In the genomic region with DNA sequence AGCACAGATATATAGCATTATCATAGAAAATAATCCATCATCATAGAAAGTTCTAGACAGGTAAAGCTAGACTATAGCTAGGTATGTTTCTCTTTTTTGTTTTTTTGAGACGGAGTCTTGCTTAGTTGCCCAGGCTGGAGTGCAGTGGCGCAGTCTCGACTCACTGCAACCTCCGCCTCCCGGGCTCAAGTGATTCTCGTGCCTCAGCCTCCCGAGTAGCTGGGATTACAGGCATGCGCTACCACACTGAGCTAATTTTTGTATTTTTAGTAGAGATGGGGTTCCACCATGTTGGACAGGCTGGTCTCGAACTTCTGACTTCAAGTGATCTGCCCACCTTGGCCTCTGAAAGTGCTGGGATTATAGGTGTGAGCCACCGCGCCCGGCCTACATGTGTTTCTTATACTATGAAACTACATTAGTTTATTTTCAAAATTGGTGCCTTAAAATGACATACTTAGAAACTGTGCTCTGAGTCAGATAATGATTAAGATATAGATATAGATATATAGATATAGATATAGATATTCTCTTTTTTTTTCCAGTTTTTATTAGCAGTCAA, we compare ENCODE assay signal across 8 cellular contexts. TPM values are rescaled to one million over a fixed set of nuclear protein-coding genes. Genes with fewer than 3 reads are reported as not detected.
DNase-seq lines count a peak whose midpoint lies in the region; ATAC-seq and TF ChIP-seq lines count a peak whose summit lies in the region.
"Not testable (repeated sequence)": the region's sequence is repeated elsewhere in the genome, so short reads cannot be mapped to it uniquely, and the experiment has no call there.

No MANE protein-coding gene starts in this region.

- TF ChIP-seq CTCF in AG04450 (IDR thresholded peaks at IDR 0.05; ENCODE audit: low read depth, low read length); RWPE1 (conservative IDR thresholded peaks at IDR 0.05; ENCODE audit: low read depth); left ventricle myocardium inferior (IDR thresholded peaks at IDR 0.05; ENCODE audit: borderline replicate concordance); natural killer cell (IDR thresholded peaks at IDR 0.05): not testable (repeated sequence)

- H3K27ac Mint-ChIP-seq in activated T-cell treated with anti-CD3 and anti-CD28 coated beads, Interleukin-2, amount 50 U/mL, for 72 hours: peak overlapping the region; percentile 35
- not testable (repeated sequence) for H3K27ac Mint-ChIP-seq in dendritic cell treated with granulocyte-macrophage colony-stimulating factor and Interleukin-4, amounts not matched to agents 40 ng/mL and 50 ng/mL, for 4 days
- peak overlapping the region in 1 of 2 donors; percentile 91 for H3K27ac Mint-ChIP-seq in natural killer cell

- not testable (repeated sequence) for H3K4me1 ChIP-seq in HAP-1
- peaks cover 36% of the 10 kb centered on the region for H3K4me1 ChIP-seq in left ventricle myocardium inferior

- peaks cover 27% of the 10 kb centered on the region for H3K4me1 Mint-ChIP-seq in activated T-cell treated with anti-CD3 and anti-CD28 coated beads, Interleukin-2, amount 50 U/mL, for 72 hours (ENCODE audit: low read depth)
- peaks cover 20% of the 10 kb centered on the region for H3K4me1 Mint-ChIP-seq in dendritic cell treated with granulocyte-macrophage colony-stimulating factor and Interleukin-4, amounts not matched to agents 40 ng/mL and 50 ng/mL, for 4 days (ENCODE audit: low read depth)
- H3K4me1 Mint-ChIP-seq in natural killer cell: peaks cover 33 to 37% of the 10 kb centered on the region in 2 donors

- H3K9me3 Mint-ChIP-seq in activated T-cell treated with anti-CD3 and anti-CD28 coated beads, Interleukin-2, amount 50 U/mL, for 72 hours; dendritic cell treated with granulocyte-macrophage colony-stimulating factor and Interleukin-4, amounts not matched to agents 40 ng/mL and 50 ng/mL, for 4 days; natural killer cell: not testable (repeated sequence)

- H3K27me3 Mint-ChIP-seq in activated T-cell treated with anti-CD3 and anti-CD28 coated beads, Interleukin-2, amount 50 U/mL, for 72 hours (ENCODE audit: low read depth); dendritic cell treated with granulocyte-macrophage colony-stimulating factor and Interleukin-4, amounts not matched to agents 40 ng/mL and 50 ng/mL, for 4 days; natural killer cell (ENCODE audit: low read depth in 2 of 2): not testable (repeated sequence)

- not testable (repeated sequence) for H3K27me3 ChIP-seq in AG04450 (ENCODE audit: control insufficient read depth, insufficient read depth, low read length); HAP-1 (ENCODE audit: low read depth); left ventricle myocardium inferior (ENCODE audit: low read depth)

- POLR2A ChIA-PET in AG04450 (lab: Yijun Ruan, JAX); RWPE1 (lab: Yijun Ruan, JAX; ENCODE audit: low non-redundant PET): not testable (repeated sequence)

- peaks cover 26% of the 10 kb centered on the region for H3K36me3 ChIP-seq in HAP-1 (replicated peaks)
- peaks cover 19% of the 10 kb centered on the region for H3K36me3 ChIP-seq in left ventricle myocardium inferior

- ATAC-seq in activated T-cell treated with anti-CD3 and anti-CD28 coated beads, Interleukin-2, amount 50 U/mL, for 72 hours (replicated peaks in 1 of 2); natural killer cell: not testable (repeated sequence)

- H3K9me3 ChIP-seq in AG04450 (ENCODE audit: control insufficient read depth, insufficient read depth, low read length); HAP-1; left ventricle myocardium inferior (replicated peaks): not testable (repeated sequence)

- not testable (repeated sequence) for H3K27ac ChIP-seq in AG04450 (ENCODE audit: low read depth, low read length); left ventricle myocardium inferior (replicated peaks)
- H3K27ac ChIP-seq in RWPE1: peak overlapping the region; percentile 43; the same call in 1 of the 2 replicates

- intact Hi-C loops in dendritic cell treated with granulocyte-macrophage colony-stimulating factor and Interleukin-4, amounts not matched to agents 40 ng/mL and 50 ng/mL, for 4 days (cut with micrococcal nuclease): loop anchor here (5.0 kb wide), 1 partner anchor 455 kb away; a partner anchor contains a TSS
- intact Hi-C loops in left ventricle myocardium inferior (cut with micrococcal nuclease); natural killer cell (cut with micrococcal nuclease): not testable (repeated sequence)

- in situ Hi-C loops in HAP-1 (cut with MboI; ENCODE audit: low sequenced_read_pairs): not testable (repeated sequence)

- peak overlapping the region; percentile 74 for H3K4me3 ChIP-seq in AG04450 (ENCODE audit: low read depth, low read length)
- peak overlapping the region; percentile 97 for H3K4me3 ChIP-seq in HAP-1
- H3K4me3 ChIP-seq in left ventricle myocardium inferior: peak overlapping the region; percentile 81

- DNase-seq in AG04450 (ENCODE audit: low read depth, low spot score); RWPE1 (ENCODE audit: low spot score); activated T-cell treated with anti-CD3 and anti-CD28 coated beads, Interleukin-2, amount 50 U/mL, for 72 hours; left ventricle myocardium inferior; natural killer cell: not testable (repeated sequence)
- peak in 1 of 2 experiments; percentile 32 for DNase-seq in HAP-1 (ENCODE audit: low spot score in 2 of 2)
- DNase-seq in stimulated activated CD8-positive, alpha-beta memory T cell treated with anti-CD3 and anti-CD28 coated beads, Interleukin-4, amount 100 ng/mL, for 48 hours: peak; percentile 29

- CTCF ChIA-PET in AG04450 (lab: Charles Lee) (interaction anchor here (0.7 kb wide), 1 partner anchor 24 kb away, joined by 3 read pairs; no protein-coding TSS in a partner anchor), RWPE1 (lab: Yijun Ruan, JAX) (interaction anchor here (0.5 to 1.0 kb wide), 3 partner anchors 15 to 1598 kb away, joined by 3 to 6 read pairs (median 3); no protein-coding TSS in a partner anchor)

- peaks cover 22 to 33% of the 10 kb centered on the region in 2 donors for H3K36me3 Mint-ChIP-seq in activated T-cell treated with anti-CD3 and anti-CD28 coated beads, Interleukin-2, amount 50 U/mL, for 72 hours (ENCODE audit: insufficient read depth in 2 of 2)
- peaks cover 36% of the 10 kb centered on the region for H3K36me3 Mint-ChIP-seq in dendritic cell treated with granulocyte-macrophage colony-stimulating factor and Interleukin-4, amounts not matched to agents 40 ng/mL and 50 ng/mL, for 4 days (ENCODE audit: low read depth)
- H3K36me3 Mint-ChIP-seq in natural killer cell: not testable (repeated sequence)

- H3K4me3 Mint-ChIP-seq in activated T-cell treated with anti-CD3 and anti-CD28 coated beads, Interleukin-2, amount 50 U/mL, for 72 hours: peak overlapping the region; percentile 94 to 95
- peak overlapping the region; percentile 26 for H3K4me3 Mint-ChIP-seq in dendritic cell treated with granulocyte-macrophage colony-stimulating factor and Interleukin-4, amounts not matched to agents 40 ng/mL and 50 ng/mL, for 4 days
- H3K4me3 Mint-ChIP-seq in natural killer cell: peak overlapping the region; percentile 56

RNA-seq across cellular contexts. Expression of a gene that starts 1.5 kb away (rescaled TPM):
- polyA plus RNA-seq in AG04450 (2011; rRNA removed): 4.3 and 7.0 TPM in 2 replicates
- 2.3 and 4.3 TPM in 2 replicates for polyA minus RNA-seq in AG04450 (2011; rRNA and poly(A)+ RNA removed)
- 10 to 100 TPM; 16.3 to 19.1 TPM for total RNA-seq in activated T-cell treated with anti-CD3 and anti-CD28 coated beads, Interleukin-2, amount 50 U/mL, for 72 hours
- total RNA-seq in left ventricle myocardium inferior: 8.0 TPM
- total RNA-seq in natural killer cell: 10 to 100 TPM; 11.8 to 15.0 (median 13.0) TPM

RNA-seq across cellular contexts. Expression of a gene that starts 42.7 kb away (rescaled TPM):
- polyA plus RNA-seq in AG04450 (2011; rRNA removed): 5.2 and 6.7 TPM in 2 replicates
- polyA minus RNA-seq in AG04450 (2011; rRNA and poly(A)+ RNA removed): 3.1 and 4.4 TPM in 2 replicates
- 10 to 100 TPM; 13.3 to 14.7 TPM for total RNA-seq in activated T-cell treated with anti-CD3 and anti-CD28 coated beads, Interleukin-2, amount 50 U/mL, for 72 hours
- 2.9 TPM for total RNA-seq in left ventricle myocardium inferior
- 10 to 100 TPM; 15.9 to 17.4 (median 16.9) TPM for total RNA-seq in natural killer cell

RNA-seq across cellular contexts. Expression of a gene that starts 42.7 kb away (rescaled TPM):
- polyA plus RNA-seq in AG04450 (2011; rRNA removed): 15.0 and 19.5 TPM in 2 replicates
- 8.3 and 13.5 TPM in 2 replicates for polyA minus RNA-seq in AG04450 (2011; rRNA and poly(A)+ RNA removed)
- 10 to 100 TPM; 30.4 to 34.6 TPM for total RNA-seq in activated T-cell treated with anti-CD3 and anti-CD28 coated beads, Interleukin-2, amount 50 U/mL, for 72 hours
- total RNA-seq in left ventricle myocardium inferior: 22.7 TPM
- 10 to 100 TPM; 23.5 to 26.4 (median 23.6) TPM for total RNA-seq in natural killer cell

Comparison
In these comparisons a context has a peak if more than half of its experiments do, and no peak if none do; other contexts are left out.
1. H3K4me3 Mint-ChIP-seq: peak in every context shown above with its lines; median percentile 94 in activated T-cell treated with anti-CD3 and anti-CD28 coated beads, Interleukin-2, amount 50 U/mL, for 72 hours; 56 in natural killer cell; 26 in dendritic cell treated with granulocyte-macrophage colony-stimulating factor and Interleukin-4, amounts not matched to agents 40 ng/mL and 50 ng/mL, for 4 days.